ENCODE assay signal across 15 cellular contexts in the genomic region with DNA sequence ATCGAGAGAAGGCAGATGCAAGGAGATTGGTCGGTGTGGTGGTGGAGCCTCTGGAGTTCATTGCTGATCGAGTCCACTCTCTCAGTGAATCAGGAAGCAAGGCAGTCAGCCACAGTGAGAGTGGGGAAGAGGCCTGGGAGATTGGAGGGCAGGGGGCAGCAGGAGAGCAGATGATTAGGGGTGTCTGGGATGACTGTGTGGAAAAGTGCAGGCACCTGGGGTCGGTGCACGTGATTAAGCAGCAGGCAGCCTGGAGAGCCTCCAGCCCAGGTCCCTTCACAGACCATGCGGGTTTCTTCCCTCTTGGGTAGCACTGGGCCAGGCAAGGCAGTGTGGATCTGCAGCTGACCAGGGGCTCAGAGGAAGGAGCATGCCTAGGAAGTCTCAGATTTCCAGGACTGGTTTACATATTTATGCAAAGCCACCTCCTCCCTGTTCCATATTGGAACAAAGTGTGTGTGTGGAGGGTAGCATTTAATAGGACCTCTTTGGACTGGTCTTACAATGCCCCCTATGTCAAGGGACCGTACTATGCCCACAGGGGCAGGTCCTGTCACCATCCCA.
"Had no signal": no experiment of that assay in that cellular context is flagged by ENCODE, and none has a peak within 500 bp of the region (broad histone marks: within the 10 kb centered on the region; RNA-seq: fewer than 3 reads in every experiment).

No MANE protein-coding gene starts in this region.

- H3K27ac Mint-ChIP-seq: activated CD8-positive, alpha-beta memory T cell treated with anti-CD3 and anti-CD28 coated beads, Interleukin-2, amount 10 ng/mL, durations not matched to agents 7 days and 5 days; activated naive CD8-positive, alpha-beta T cell treated with anti-CD3 and anti-CD28 coated beads for 36 hours; activated T-cell treated with anti-CD3 and anti-CD28 coated beads, Interleukin-2, amount 50 U/mL, for 24 hours; stimulated activated effector memory CD8-positive, alpha-beta T cell treated with anti-CD3 and anti-CD28 coated beads, Interleukin-12 subunit alpha, Interleukin-12 subunit beta, amount 100 ng/mL, for 72 hours; T-helper 2 cell treated with Interferon-gamma antibody and Interleukin-4, amounts not matched to agents 5 μg/mL and 100 μg/mL, for 36 hours had no signal

- H3K36me3 ChIP-seq: colonic mucosa, right atrium auricular region, tibial nerve, vagina had no signal

- DNase-seq: activated CD8-positive, alpha-beta memory T cell treated with anti-CD3 and anti-CD28 coated beads, Interleukin-2, amount 10 ng/mL, durations not matched to agents 7 days and 5 days; activated gamma-delta T cell treated with Interleukin-2 at 50 U/mL for 16 hours; activated naive CD8-positive, alpha-beta T cell treated with anti-CD3 and anti-CD28 coated beads for 36 hours; activated T-cell treated with anti-CD3 and anti-CD28 coated beads, Interleukin-2, amount 50 U/mL, for 24 hours; anterior cingulate cortex; colonic mucosa; foreskin melanocyte; mammary epithelial cell; posterior cingulate gyrus had no signal

- H3K9me3 Mint-ChIP-seq: activated naive CD8-positive, alpha-beta T cell treated with anti-CD3 and anti-CD28 coated beads for 36 hours; activated T-cell treated with anti-CD3 and anti-CD28 coated beads, Interleukin-2, amount 50 U/mL, for 24 hours; stimulated activated effector memory CD8-positive, alpha-beta T cell treated with anti-CD3 and anti-CD28 coated beads, Interleukin-12 subunit alpha, Interleukin-12 subunit beta, amount 100 ng/mL, for 72 hours; T-helper 2 cell treated with Interferon-gamma antibody and Interleukin-4, amounts not matched to agents 5 μg/mL and 100 μg/mL, for 36 hours had no signal

- H3K4me3 ChIP-seq: colonic mucosa, right atrium auricular region, tibial nerve, vagina had no signal

- H3K4me1 ChIP-seq: colonic mucosa had no signal

- H3K9me3 ChIP-seq: colonic mucosa, right atrium auricular region, tibial nerve, vagina had no signal

- H3K27me3 Mint-ChIP-seq: activated T-cell treated with anti-CD3 and anti-CD28 coated beads, Interleukin-2, amount 50 U/mL, for 24 hours had no signal

- ATAC-seq: activated CD4-positive, CD25-positive, alpha-beta regulatory T cell treated with anti-CD3 and anti-CD28 coated beads, Interleukin-2, amount 50 U/mL, for 24 hours; activated CD8-positive, alpha-beta memory T cell treated with anti-CD3 and anti-CD28 coated beads, Interleukin-2, amount 10 ng/mL, durations not matched to agents 7 days and 5 days; stimulated activated effector memory CD8-positive, alpha-beta T cell treated with anti-CD3 and anti-CD28 coated beads, Interleukin-12 subunit alpha, Interleukin-12 subunit beta, amount 100 ng/mL, for 72 hours had no signal

- H3K27ac ChIP-seq: colonic mucosa, right atrium auricular region, tibial nerve, vagina had no signal

- H3K36me3 Mint-ChIP-seq: activated CD8-positive, alpha-beta memory T cell treated with anti-CD3 and anti-CD28 coated beads, Interleukin-2, amount 10 ng/mL, durations not matched to agents 7 days and 5 days; activated naive CD8-positive, alpha-beta T cell treated with anti-CD3 and anti-CD28 coated beads for 36 hours; stimulated activated effector memory CD8-positive, alpha-beta T cell treated with anti-CD3 and anti-CD28 coated beads, Interleukin-12 subunit alpha, Interleukin-12 subunit beta, amount 100 ng/mL, for 72 hours had no signal

- H3K27me3 ChIP-seq: colonic mucosa, right atrium auricular region, tibial nerve, vagina had no signal

- H3K4me3 Mint-ChIP-seq: activated CD8-positive, alpha-beta memory T cell treated with anti-CD3 and anti-CD28 coated beads, Interleukin-2, amount 10 ng/mL, durations not matched to agents 7 days and 5 days; activated naive CD8-positive, alpha-beta T cell treated with anti-CD3 and anti-CD28 coated beads for 36 hours; activated T-cell treated with anti-CD3 and anti-CD28 coated beads, Interleukin-2, amount 50 U/mL, for 24 hours; stimulated activated effector memory CD8-positive, alpha-beta T cell treated with anti-CD3 and anti-CD28 coated beads, Interleukin-12 subunit alpha, Interleukin-12 subunit beta, amount 100 ng/mL, for 72 hours; T-helper 2 cell treated with Interferon-gamma antibody and Interleukin-4, amounts not matched to agents 5 μg/mL and 100 μg/mL, for 36 hours had no signal
